1 cellular context compared by ENCODE assay signal in genomic region chr2:25340340-25340886, GRCh38.
TF ChIP-seq lines count a peak whose summit lies in the region.

No MANE protein-coding gene starts in this region.

TF ChIP-seq in HepG2, 621 proteins besides CTCF, POLR2A, EP300 and RAD21 (continued from another document and continues in another):
- TF ChIP-seq ZNF407 (CRISPR knock-in tag; IDR thresholded peaks at IDR 0.05; ENCODE audit: not compliant biosample characterization) (no peak), ETS1 (CRISPR knock-in tag; IDR thresholded peaks at IDR 0.05) (no peak), ZBTB43 (CRISPR knock-in tag; conservative IDR thresholded peaks at IDR 0.05) (0 out of 2 replicates have a peak, but pooled peaks have one; percentile 30), RFX1 (IDR thresholded peaks at IDR 0.05) (no peak), ZNF678 (CRISPR knock-in tag; IDR thresholded peaks at IDR 0.05) (0 out of 2 replicates have a peak, but pooled peaks have one; percentile 48), NFRKB (IDR thresholded peaks at IDR 0.05) (no peak), IRF1 (CRISPR knock-in tag; IDR thresholded peaks at IDR 0.05; ENCODE audit: low read depth) (no peak), ZNF639 (CRISPR knock-in tag; conservative IDR thresholded peaks at IDR 0.05) (no peak), CBX1 (IDR thresholded peaks at IDR 0.05; ENCODE audit: low read depth) (no peak), ZNF550 (CRISPR knock-in tag; IDR thresholded peaks at IDR 0.05; ENCODE audit: borderline replicate concordance) (no peak), PRDM15 (CRISPR knock-in tag; IDR thresholded peaks at IDR 0.05) (peak; percentile 50), KMT2B (CRISPR knock-in tag; IDR thresholded peaks at IDR 0.05) (no peak), ZSCAN5A (CRISPR knock-in tag; IDR thresholded peaks at IDR 0.05; ENCODE audit: borderline replicate concordance) (no peak), ZNF629 (CRISPR knock-in tag; conservative IDR thresholded peaks at IDR 0.05) (no peak), TFDP2 (CRISPR knock-in tag; IDR thresholded peaks at IDR 0.05) (peak; percentile 47; the same call in 1 of the 2 replicates), ZFP1 (CRISPR knock-in tag; IDR thresholded peaks at IDR 0.05) (no peak), GMEB1 (CRISPR knock-in tag; IDR thresholded peaks at IDR 0.05; ENCODE audit: borderline replicate concordance) (no peak), PRMT3 (CRISPR knock-in tag; IDR thresholded peaks at IDR 0.05; ENCODE audit: borderline replicate concordance, low read depth) (no peak), RNF2 (conservative IDR thresholded peaks at IDR 0.05; ENCODE audit: low read depth) (no peak), RBAK (CRISPR knock-in tag; IDR thresholded peaks at IDR 0.05) (no peak), PREB (CRISPR knock-in tag; IDR thresholded peaks at IDR 0.05) (no peak), HOXD1 (CRISPR knock-in tag; IDR thresholded peaks at IDR 0.05) (no peak), ZNF3 (CRISPR knock-in tag; IDR thresholded peaks at IDR 0.05) (no peak), CC2D1A (CRISPR knock-in tag; IDR thresholded peaks at IDR 0.05) (no peak), DZIP1 (CRISPR knock-in tag; IDR thresholded peaks at IDR 0.05) (no peak), EZH2 (conservative IDR thresholded peaks at IDR 0.05; ENCODE audit: low read depth, low read length) (no peak), BCL6 (CRISPR knock-in tag; IDR thresholded peaks at IDR 0.05) (no peak; the same call in 1 of the 2 replicates), ZNF614 (CRISPR knock-in tag; IDR thresholded peaks at IDR 0.05; ENCODE audit: borderline replicate concordance) (no peak)
